10 cellular contexts compared by ENCODE assay signal in the genomic region with DNA sequence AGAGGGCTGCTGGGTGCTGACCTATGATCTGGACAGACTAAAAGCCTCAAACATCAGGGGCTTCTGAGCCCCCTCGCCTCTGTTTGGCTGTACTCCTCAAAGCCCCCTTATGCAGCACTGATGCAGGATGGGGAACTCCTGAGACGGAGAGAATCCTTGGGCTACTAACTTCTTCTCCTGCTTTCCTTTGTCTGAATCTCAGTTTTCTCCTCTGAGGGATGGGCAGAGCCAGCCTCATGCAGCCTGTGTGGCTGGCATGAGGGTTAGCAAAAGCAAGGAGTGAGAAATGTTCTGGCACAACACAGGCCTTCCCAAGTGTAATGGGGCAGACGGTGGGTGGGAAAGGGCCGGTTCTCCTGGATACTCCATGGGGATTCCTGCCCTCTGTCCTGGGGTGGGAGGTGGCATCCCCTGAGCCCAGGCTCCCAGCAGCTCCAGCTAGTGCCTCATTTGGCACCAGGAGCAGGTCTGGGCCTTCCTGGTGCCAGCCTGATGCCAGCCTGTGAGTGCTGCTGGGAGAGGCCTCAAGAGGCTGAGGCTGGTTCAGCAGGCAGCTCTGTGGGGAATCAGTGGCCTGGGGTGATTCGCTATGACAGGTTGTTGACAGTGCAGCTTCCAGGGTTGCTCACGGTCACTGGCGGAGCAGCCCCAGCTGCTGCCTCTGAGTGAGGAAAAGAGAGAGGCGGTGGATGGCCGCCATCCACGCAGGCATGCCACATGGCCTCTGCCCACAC. TPM values are rescaled to one million over a fixed set of nuclear protein-coding genes. Genes with fewer than 3 reads are reported as not detected.
DNase-seq lines count a peak whose midpoint lies in the region; ATAC-seq, FAIRE-seq and TF ChIP-seq lines count a peak whose summit lies in the region.
"Had no signal": no experiment of that assay in that cellular context is flagged by ENCODE, and none has a peak within 500 bp of the region (broad histone marks: within the 10 kb centered on the region; RNA-seq: fewer than 3 reads in every experiment).

No MANE protein-coding gene starts in this region.

- 64% methylated on average over 7 of the region's 10 CpGs for WGBS in HepG2 (ENCODE audit: low lambda C conversion rate)

- POLR2A ChIA-PET in HepG2 (lab: Yijun Ruan, JAX) = interaction anchor here (0.8 to 2.1 kb wide), 14 partner anchors 10 to 433 kb away, joined by 3 to 9 read pairs (median 4); partner anchors contain the start of gene NKD1

- H2AFZ ChIP-seq in HepG2 (ENCODE audit: low read length) = no peak overlapping the region

- TF ChIP-seq EP300 in HepG2 (IDR thresholded peaks at IDR 0.05; ENCODE audit: low read depth in 2 of 2, low read length in 2 of 2) (no peak), HepG2 (CRISPR knock-in tag; IDR thresholded peaks at IDR 0.05; ENCODE audit: borderline replicate concordance) (no peak)

- no peaks in the 10 kb centered on the region for H3K36me3 ChIP-seq in bronchial epithelial cell (ENCODE audit: control insufficient read depth, insufficient read depth, low read length)
- H3K36me3 ChIP-seq in HepG2 (replicated peaks in 1 of 2; ENCODE audit: control insufficient read depth in 1 of 2, insufficient read depth in 2 of 2, low read length in 2 of 2) = no peaks in the 10 kb centered on the region

- DNase-seq in A172 (ENCODE audit: low spot score) (peak; percentile 57), H54 (ENCODE audit: insufficient read length, low spot score) (peak; percentile 58), bronchial epithelial cell (ENCODE audit: low read depth) (peak; percentile 75), HepG2 (ENCODE audit: low spot score) (peak; percentile 71), NCI-H82 treated with DMSO at 0.1 percent for 48 hours (lab: John Stamatoyannopoulos, UW; ENCODE audit: unreplicated experiment) (no peak)
- DNase-seq: activated CD4-positive, alpha-beta T cell treated with anti-CD3 and anti-CD28 coated beads for 1 hour had no signal

- H3K4me2 ChIP-seq in HepG2 (ENCODE audit: low read depth, low read length) = peak overlapping the region; percentile 37

- CTCF ChIA-PET in HepG2 (lab: Yijun Ruan, JAX; ENCODE audit: low intra/inter-chr PET ratio, low total read pairs) = interaction anchor here (1.0 to 1.5 kb wide), 4 partner anchors 9 to 293 kb away, joined by 3 to 8 read pairs (median 4); no protein-coding TSS in a partner anchor

- H4K20me1 ChIP-seq in HepG2 (ENCODE audit: insufficient read depth, low read length) = no peaks in the 10 kb centered on the region

- TF ChIP-seq POLR2A in H54 (IDR thresholded peaks at IDR 0.05; ENCODE audit: low read depth, low read length) (no peak), HepG2 (IDR thresholded peaks at IDR 0.05; ENCODE audit: insufficient read depth in 1 of 2, low read depth in 2 of 2, low read length in 2 of 2) (no peak)

- peaks cover 6% of the 10 kb centered on the region for H3K79me2 ChIP-seq in HepG2 (ENCODE audit: insufficient read depth, low read length)

- in situ Hi-C loops in HepG2 (cut with HindIII; ENCODE audit: extremely low pct_ligation_motif_present, low pct_unique_long_range_greater_than_20kb) = loop anchor here (5.0 to 25.0 kb wide), 5 partner anchors 135 to 435 kb away; partner anchors contain the start of genes CNEP1R1 and NKD1

- H3K4me3 ChIP-seq in bronchial epithelial cell (ENCODE audit: low read depth, low read length) = no peak overlapping the region
- H3K4me3 ChIP-seq in HepG2 (replicated peaks in 1 of 3; ENCODE audit: insufficient read depth in 1 of 3, low read depth in 2 of 3, low read length in 3 of 3) = peak overlapping the region in 1 of 3 experiments; percentile 4; a peak in 1 of 6 replicates

- H3K27me3 ChIP-seq in bronchial epithelial cell (ENCODE audit: control insufficient read depth, insufficient read depth, low read length) (no peaks in the 10 kb centered on the region), HepG2 (ENCODE audit: control insufficient read depth in 1 of 2, insufficient read depth in 2 of 2, low read length in 2 of 2) (no peaks in the 10 kb centered on the region; a peak in 1 of 5 replicates)

- intact Hi-C loops in HepG2 (cut with micrococcal nuclease; ENCODE audit: unreplicated experiment) = loop anchor here (1.0 to 5.0 kb wide), 6 partner anchors 65 to 293 kb away; partner anchors contain the start of gene NKD1

- no TSS peak for BruUV-seq in HepG2 (replicated peaks; lab: Mats Ljungman, UMichigan)

- H3K27ac ChIP-seq in HepG2 (ENCODE audit: extremely low read length, insufficient read depth, low read length) = no peak overlapping the region
- H3K27ac ChIP-seq: HL-60 had no signal

- peak; percentile 29; the same call in 1 of the 2 replicates for TF ChIP-seq RAD21 in HepG2 (CRISPR knock-in tag; IDR thresholded peaks at IDR 0.05)

- peak; percentile 9 for TF ChIP-seq CTCF in bronchial epithelial cell (IDR thresholded peaks at IDR 0.05; ENCODE audit: insufficient read depth, low read length, severe bottlenecking)
- TF ChIP-seq CTCF in HepG2 (CRISPR knock-in tag; IDR thresholded peaks at IDR 0.05) = no peak

- H3K4me1 ChIP-seq in HepG2 (ENCODE audit: insufficient read depth, low read length) = peaks cover 61% of the 10 kb centered on the region

- FAIRE-seq in H54 (lab: Jason Lieb, UNC) (no peak), bronchial epithelial cell (lab: Jason Lieb, UNC) (no peak), HepG2 (lab: Jason Lieb, UNC) (no peak)

- H3K9me3 ChIP-seq in HepG2 (ENCODE audit: low read length) = peaks cover 4% of the 10 kb centered on the region; the same call in 1 of the 2 replicates

- H3K9ac ChIP-seq in HepG2 (ENCODE audit: insufficient read depth, low read depth, low read length) = no peak overlapping the region; the same call in 1 of the 2 replicates

- ATAC-seq in HepG2 (peak; percentile 75), GM18502 (IDR thresholded peaks at IDR 0.05; ENCODE audit: poor library complexity, unreplicated experiment) (no peak), GM18867 (IDR thresholded peaks at IDR 0.05; ENCODE audit: unreplicated experiment) (no peak), GM19463 (IDR thresholded peaks at IDR 0.05; ENCODE audit: unreplicated experiment) (no peak)

TF ChIP-seq in HepG2, 621 proteins besides CTCF, POLR2A, EP300 and RAD21 (continues in another document):
- no peak for TF ChIP-seq TOE1 (CRISPR knock-in tag; IDR thresholded peaks at IDR 0.05)
- peak; percentile 25 for TF ChIP-seq FOSL2 (CRISPR knock-in tag; IDR thresholded peaks at IDR 0.05)
- TF ChIP-seq MAX (IDR thresholded peaks at IDR 0.05) = peak; percentile 60; the same call in 1 of the 2 replicates
- TF ChIP-seq NR3C1 (CRISPR knock-in tag; IDR thresholded peaks at IDR 0.05) = no peak
- peak; percentile 45 for TF ChIP-seq BORCS8-MEF2B (CRISPR knock-in tag; IDR thresholded peaks at IDR 0.05)
- TF ChIP-seq ZBTB33 (CRISPR knock-in tag; IDR thresholded peaks at IDR 0.05) = peak; percentile 99

RNA-seq across cellular contexts. Expression of gene BRD7, which starts 4.0 kb away (rescaled TPM):
- 82.0 and 98.3 TPM in 2 replicates for total RNA-seq in A172 (2014; rRNA removed; shearing (Covaris generic))
- total RNA-seq in bronchial epithelial cell (33.2 and 64.4 TPM in 2 replicates), HepG2 (2016; rRNA removed; fragmentation: Illumina TruSeq; extraction: Trizol) (149 and 169 TPM in 2 replicates)
- 102 and 109 TPM in 2 replicates for total RNA-seq in HepG2 (2016; cell fraction: cytosol; rRNA removed; fragmentation: Illumina TruSeq; extraction: Trizol; ENCODE audit: low read depth)
- total RNA-seq in HepG2 (2016; cell fraction: insoluble cytoplasmic fraction; rRNA removed; fragmentation: Illumina TruSeq; extraction: Trizol) = 149 and 160 TPM in 2 replicates
- 211 and 234 TPM in 2 replicates for total RNA-seq in HepG2 (2016; cell fraction: membrane; rRNA removed; fragmentation: Illumina TruSeq; extraction: Trizol)
- total RNA-seq in HepG2 (2016; cell fraction: nucleus; rRNA removed; fragmentation: Illumina TruSeq; extraction: Trizol) = 80.9 and 96.6 TPM in 2 replicates
- polyA plus RNA-seq in HepG2 (2011; rRNA removed) = 68.3 and 82.3 TPM in 2 replicates
- 30.2 and 39.5 TPM in 2 replicates for polyA plus RNA-seq in HepG2 (2011; cell fraction: cytosol; rRNA removed)
- 39.2 and 41.3 TPM in 2 replicates for polyA plus RNA-seq in HepG2 (2011; cell fraction: nucleus; rRNA removed)
- polyA plus RNA-seq in HepG2 (2012) = 76.6 and 93.4 TPM in 2 replicates
- polyA plus RNA-seq in HepG2 (2016; cell fraction: cytosol; fragmentation: Illumina TruSeq; extraction: Trizol; ENCODE audit: low read depth) = 116 and 129 TPM in 2 replicates
- polyA plus RNA-seq in HepG2 (2016; cell fraction: insoluble cytoplasmic fraction; fragmentation: Illumina TruSeq; extraction: Trizol; ENCODE audit: low read depth) = 172 and 183 TPM in 2 replicates
- 185 and 200 TPM in 2 replicates for polyA plus RNA-seq in HepG2 (2016; cell fraction: membrane; fragmentation: Illumina TruSeq; extraction: Trizol; ENCODE audit: low read depth)
- polyA plus RNA-seq in HepG2 (2016; cell fraction: nucleus; fragmentation: Illumina TruSeq; extraction: Trizol; ENCODE audit: insufficient read depth, low read depth) = 132 and 135 TPM in 2 replicates
- polyA minus RNA-seq in HepG2 (2011; rRNA and poly(A)+ RNA removed; ENCODE audit: low replicate concordance) = 44.7 and 45.9 TPM in 2 replicates
- polyA minus RNA-seq in HepG2 (2011; cell fraction: cytosol; rRNA and poly(A)+ RNA removed) = 31.4 and 39.7 TPM in 2 replicates
- polyA minus RNA-seq in HepG2 (2011; cell fraction: nucleus; rRNA and poly(A)+ RNA removed) = 67.1 and 72.9 TPM in 2 replicates
